In the genomic region with DNA sequence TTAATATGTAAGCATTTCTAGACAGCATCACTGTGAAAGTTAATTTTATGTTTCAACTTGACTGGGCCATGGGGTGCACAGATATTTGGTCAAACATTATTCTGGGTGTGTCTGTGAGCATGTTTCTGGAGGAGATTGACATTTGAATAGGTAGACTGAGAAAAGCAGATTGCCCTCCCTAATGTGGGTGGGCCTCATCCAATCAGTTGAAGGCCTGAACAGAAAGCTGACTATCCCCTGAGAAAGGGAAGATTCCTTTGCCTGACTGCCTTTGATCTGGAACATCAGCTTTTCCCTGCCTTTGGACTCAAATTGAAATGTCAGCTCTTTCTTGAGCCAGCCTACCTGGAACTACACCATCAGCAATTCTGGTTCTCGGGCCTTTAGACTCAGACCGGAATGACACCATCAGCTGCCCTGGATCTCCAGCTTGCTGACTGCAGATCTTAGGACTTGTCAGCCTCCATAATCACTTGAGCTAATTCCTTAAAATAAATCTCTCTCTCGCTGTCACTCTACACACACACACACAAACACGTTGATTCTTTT, we compare ENCODE assay signal across 33 cellular contexts. TPM values are rescaled to one million over a fixed set of nuclear protein-coding genes. Genes with fewer than 3 reads are reported as not detected.
"Had no signal": no experiment of that assay in that cellular context is flagged by ENCODE, and none has a peak within 500 bp of the region (broad histone marks: within the 10 kb centered on the region; RNA-seq: fewer than 3 reads in every experiment).

No MANE protein-coding gene starts in this region.

- H3K36me3 ChIP-seq: ascending aorta, esophagus squamous epithelium, gastroesophageal sphincter, heart right ventricle, WERI-Rb-1 had no signal

- H3K27ac ChIP-seq: ascending aorta, epithelial cell of prostate, esophagus squamous epithelium, gastroesophageal sphincter, heart right ventricle, WERI-Rb-1 had no signal

- H3K4me1 ChIP-seq: ascending aorta had no signal

- H3K9me3 ChIP-seq: esophagus squamous epithelium, gastroesophageal sphincter had no signal

- H3K4me3 Mint-ChIP-seq: activated CD4-positive, alpha-beta memory T cell treated with anti-CD3 and anti-CD28 coated beads, Interleukin-2, amount 10 ng/mL, durations not matched to agents 7 days and 5 days; activated CD4-positive, alpha-beta T cell treated with anti-CD3 and anti-CD28 coated beads for 36 hours; activated CD4-positive, alpha-beta T cell treated with anti-CD3 and anti-CD28 coated beads, Interleukin-2, amount 10 ng/mL, durations not matched to agents 24 days and 14 days; activated naive CD4-positive, alpha-beta T cell treated with anti-CD3 and anti-CD28 coated beads, Interleukin-2, amount 10 ng/mL, durations not matched to agents 7 days and 5 days; activated naive CD8-positive, alpha-beta T cell treated with anti-CD3 and anti-CD28 coated beads, Interleukin-2, amount 10 ng/mL, durations not matched to agents 7 days and 5 days; activated T-cell treated with anti-CD3 and anti-CD28 coated beads, Interleukin-2, amount 50 U/mL, for 24 hours; activated T-cell treated with anti-CD3 and anti-CD28 coated beads, Interleukin-2, amount 50 U/mL, for 72 hours; brain; central memory CD8-positive, alpha-beta T cell; T-helper 17 cell; T-helper 2 cell treated with Interferon-gamma antibody and Interleukin-4, amounts not matched to agents 5 μg/mL and 100 μg/mL, for 36 hours had no signal

- DNase-seq: activated CD4-positive, alpha-beta memory T cell treated with anti-CD3 and anti-CD28 coated beads, Interleukin-2, amount 10 ng/mL, durations not matched to agents 7 days and 5 days; activated CD4-positive, alpha-beta T cell treated with anti-CD3 and anti-CD28 coated beads for 36 hours; activated CD4-positive, alpha-beta T cell treated with anti-CD3 and anti-CD28 coated beads, Interleukin-2, amount 10 ng/mL, durations not matched to agents 24 days and 14 days; activated CD4-positive, alpha-beta T cell treated with anti-CD3 and anti-CD28 coated beads, Interleukin-2, amount 50 U/mL, for 4 hours; activated CD4-positive, CD25-positive, alpha-beta regulatory T cell; activated CD4-positive, CD25-positive, alpha-beta regulatory T cell treated with anti-CD3 and anti-CD28 coated beads, Interleukin-2, amount 50 U/mL, for 72 hours; activated CD8-positive, alpha-beta memory T cell treated with anti-CD3 and anti-CD28 coated beads, Interleukin-2, amount 50 U/mL, for 48 hours; activated gamma-delta T cell; activated naive CD4-positive, alpha-beta T cell; activated naive CD4-positive, alpha-beta T cell treated with anti-CD3 and anti-CD28 coated beads, Interleukin-2, amount 10 ng/mL, durations not matched to agents 7 days and 5 days; activated naive CD8-positive, alpha-beta T cell treated with anti-CD3 and anti-CD28 coated beads, Interleukin-2, amount 10 ng/mL, durations not matched to agents 7 days and 5 days; activated T-cell treated with anti-CD3 and anti-CD28 coated beads for 4 hours; activated T-cell treated with anti-CD3 and anti-CD28 coated beads, Interleukin-2, amount 50 U/mL, for 24 hours; activated T-cell treated with anti-CD3 and anti-CD28 coated beads, Interleukin-2, amount 50 U/mL, for 72 hours; cortex of kidney; effector CD8-positive, alpha-beta T cell; esophagus squamous epithelium; foreskin melanocyte; heart right ventricle; T-helper 1 cell; T-helper 17 cell; T1000; WERI-Rb-1 had no signal

- H3K36me3 Mint-ChIP-seq: activated naive CD4-positive, alpha-beta T cell treated with anti-CD3 and anti-CD28 coated beads, Interleukin-2, amount 10 ng/mL, durations not matched to agents 7 days and 5 days; activated naive CD4-positive, alpha-beta T cell treated with anti-CD3 and anti-CD28 coated beads, Interleukin-2, amount 50 U/mL, for 72 hours; brain had no signal

- H3K27me3 ChIP-seq: ascending aorta had no signal

- ATAC-seq: activated CD4-positive, alpha-beta T cell treated with anti-CD3 and anti-CD28 coated beads for 36 hours; activated naive CD4-positive, alpha-beta T cell treated with anti-CD3 and anti-CD28 coated beads, Interleukin-2, amount 50 U/mL, for 72 hours; activated T-cell treated with anti-CD3 and anti-CD28 coated beads, Interleukin-2, amount 50 U/mL, for 72 hours; gastroesophageal sphincter; heart right ventricle; T-helper 17 cell had no signal

- FAIRE-seq: bronchial epithelial cell, colon had no signal

- H3K4me3 ChIP-seq: ascending aorta, esophagus squamous epithelium, gastroesophageal sphincter, heart right ventricle had no signal

- H3K27ac Mint-ChIP-seq: activated CD4-positive, alpha-beta memory T cell treated with anti-CD3 and anti-CD28 coated beads, Interleukin-2, amount 10 ng/mL, durations not matched to agents 7 days and 5 days; activated CD4-positive, alpha-beta T cell treated with anti-CD3 and anti-CD28 coated beads for 36 hours; activated CD4-positive, alpha-beta T cell treated with anti-CD3 and anti-CD28 coated beads, Interleukin-2, amount 10 ng/mL, durations not matched to agents 24 days and 14 days; activated naive CD4-positive, alpha-beta T cell treated with anti-CD3 and anti-CD28 coated beads, Interleukin-2, amount 10 ng/mL, durations not matched to agents 7 days and 5 days; activated naive CD4-positive, alpha-beta T cell treated with anti-CD3 and anti-CD28 coated beads, Interleukin-2, amount 50 U/mL, for 72 hours; activated naive CD8-positive, alpha-beta T cell treated with anti-CD3 and anti-CD28 coated beads, Interleukin-2, amount 10 ng/mL, durations not matched to agents 7 days and 5 days; activated T-cell treated with anti-CD3 and anti-CD28 coated beads, Interleukin-2, amount 50 U/mL, for 24 hours; brain; T-helper 17 cell; T-helper 2 cell treated with Interferon-gamma antibody and Interleukin-4, amounts not matched to agents 5 μg/mL and 100 μg/mL, for 36 hours had no signal

- H3K9me3 Mint-ChIP-seq: activated CD4-positive, alpha-beta T cell treated with anti-CD3 and anti-CD28 coated beads, Interleukin-2, amount 10 ng/mL, durations not matched to agents 24 days and 14 days; activated T-cell treated with anti-CD3 and anti-CD28 coated beads, Interleukin-2, amount 50 U/mL, for 24 hours; central memory CD8-positive, alpha-beta T cell had no signal

RNA-seq across cellular contexts. Expression of gene HTR7, which starts 8.3 kb away (rescaled TPM):
- total RNA-seq: activated CD4-positive, alpha-beta T cell treated with anti-CD3 and anti-CD28 coated beads for 36 hours; activated CD4-positive, alpha-beta T cell treated with anti-CD3 and anti-CD28 coated beads, Interleukin-2, amount 10 ng/mL, durations not matched to agents 24 days and 14 days; dermis blood vessel endothelial cell had no signal

RNA-seq across cellular contexts. Expression of gene ANKRD1, which starts 54.8 kb away (rescaled TPM):
- total RNA-seq: activated CD4-positive, alpha-beta memory T cell treated with anti-CD3 and anti-CD28 coated beads, Interleukin-2, amount 10 ng/mL, durations not matched to agents 7 days and 5 days; activated CD4-positive, alpha-beta T cell treated with anti-CD3 and anti-CD28 coated beads for 36 hours; activated CD4-positive, alpha-beta T cell treated with anti-CD3 and anti-CD28 coated beads, Interleukin-2, amount 10 ng/mL, durations not matched to agents 24 days and 14 days; activated naive CD4-positive, alpha-beta T cell treated with anti-CD3 and anti-CD28 coated beads, Interleukin-2, amount 50 U/mL, for 72 hours; activated naive CD8-positive, alpha-beta T cell treated with anti-CD3 and anti-CD28 coated beads, Interleukin-2, amount 10 ng/mL, durations not matched to agents 7 days and 5 days; activated T-cell treated with anti-CD3 and anti-CD28 coated beads, Interleukin-2, amount 50 U/mL, for 72 hours; esophagus squamous epithelium; gastroesophageal sphincter; T-helper 17 cell had no signal
